38 cellular contexts compared by ENCODE assay signal in the genomic region with DNA sequence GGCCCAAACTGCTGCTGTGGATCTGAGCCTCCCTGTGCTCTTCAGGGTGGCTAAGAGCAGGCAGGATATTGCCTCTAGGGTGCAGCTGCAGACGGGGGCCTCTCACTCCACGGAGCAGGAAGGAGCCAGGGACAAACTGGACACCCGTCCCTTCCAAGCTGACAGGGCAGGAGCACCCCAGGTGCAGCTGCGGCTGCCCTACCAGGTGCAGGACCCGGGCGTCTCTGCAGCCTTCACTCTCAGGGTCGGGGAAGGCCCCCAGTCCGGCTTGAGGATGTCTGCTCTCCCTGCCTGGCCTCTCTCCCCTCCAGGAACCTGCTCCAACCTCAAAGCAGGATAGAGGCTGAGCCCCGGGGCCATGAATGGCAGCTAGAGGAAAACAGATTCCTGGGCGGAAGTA.
"Had no signal": no experiment of that assay in that cellular context is flagged by ENCODE, and none has a peak within 500 bp of the region (broad histone marks: within the 10 kb centered on the region; RNA-seq: fewer than 3 reads in every experiment).

No MANE protein-coding gene starts in this region.

- H3K4me3 ChIP-seq: MG63 had no signal

- H3K4me3 Mint-ChIP-seq: activated B cell treated with CpG ODN at 0.5 μM for 24 hours; activated CD4-positive, alpha-beta memory T cell treated with anti-CD3 and anti-CD28 coated beads, Interleukin-2, amount 10 ng/mL, durations not matched to agents 7 days and 5 days; activated CD8-positive, alpha-beta memory T cell treated with anti-CD3 and anti-CD28 coated beads, Interleukin-2, amount 10 ng/mL, durations not matched to agents 7 days and 5 days; activated naive CD8-positive, alpha-beta T cell treated with anti-CD3 and anti-CD28 coated beads for 36 hours; activated T-cell treated with anti-CD3 and anti-CD28 coated beads, Interleukin-2, amount 50 U/mL, for 72 hours; activated T-helper 17 cell treated with anti-CD3 and anti-CD28 coated beads, Interleukin-2, amount 50 U/mL, for 72 hours; central memory CD8-positive, alpha-beta T cell had no signal

- H3K27me3 Mint-ChIP-seq: activated B cell treated with CpG ODN at 0.5 μM for 24 hours; activated CD4-positive, alpha-beta memory T cell treated with anti-CD3 and anti-CD28 coated beads, Interleukin-2, amount 10 ng/mL, durations not matched to agents 7 days and 5 days; activated CD8-positive, alpha-beta memory T cell treated with anti-CD3 and anti-CD28 coated beads, Interleukin-2, amount 10 ng/mL, durations not matched to agents 7 days and 5 days; activated naive CD8-positive, alpha-beta T cell treated with anti-CD3 and anti-CD28 coated beads for 36 hours; activated T-helper 17 cell treated with anti-CD3 and anti-CD28 coated beads, Interleukin-2, amount 50 U/mL, for 72 hours; central memory CD8-positive, alpha-beta T cell had no signal

- H3K27ac ChIP-seq: brain microvascular endothelial cell, VCaP had no signal

- H3K9me3 ChIP-seq: MG63 had no signal

- ATAC-seq: activated CD8-positive, alpha-beta memory T cell treated with anti-CD3 and anti-CD28 coated beads, Interleukin-2, amount 10 ng/mL, durations not matched to agents 7 days and 5 days; activated T-cell treated with anti-CD3 and anti-CD28 coated beads, Interleukin-2, amount 50 U/mL, for 72 hours; activated T-helper 17 cell treated with anti-CD3 and anti-CD28 coated beads, Interleukin-2, amount 50 U/mL, for 72 hours; Panc1; SK-N-SH treated with all-trans-retinoic acid at 6 μM for 48 hours had no signal

- H3K36me3 ChIP-seq: brain microvascular endothelial cell, MG63 had no signal

- H3K36me3 Mint-ChIP-seq: activated CD8-positive, alpha-beta memory T cell treated with anti-CD3 and anti-CD28 coated beads, Interleukin-2, amount 10 ng/mL, durations not matched to agents 7 days and 5 days; activated naive CD8-positive, alpha-beta T cell treated with anti-CD3 and anti-CD28 coated beads for 36 hours had no signal

- H3K27ac Mint-ChIP-seq: activated B cell treated with CpG ODN at 0.5 μM for 24 hours; activated CD4-positive, alpha-beta memory T cell treated with anti-CD3 and anti-CD28 coated beads, Interleukin-2, amount 10 ng/mL, durations not matched to agents 7 days and 5 days; activated CD8-positive, alpha-beta memory T cell treated with anti-CD3 and anti-CD28 coated beads, Interleukin-2, amount 10 ng/mL, durations not matched to agents 7 days and 5 days; activated naive CD8-positive, alpha-beta T cell treated with anti-CD3 and anti-CD28 coated beads for 36 hours; activated T-cell treated with anti-CD3 and anti-CD28 coated beads, Interleukin-2, amount 50 U/mL, for 72 hours; activated T-helper 17 cell treated with anti-CD3 and anti-CD28 coated beads, Interleukin-2, amount 50 U/mL, for 72 hours had no signal

- H3K27me3 ChIP-seq: brain microvascular endothelial cell, MG63 had no signal

- H3K4me1 Mint-ChIP-seq: activated B cell treated with CpG ODN at 0.5 μM for 24 hours; activated CD4-positive, alpha-beta memory T cell treated with anti-CD3 and anti-CD28 coated beads, Interleukin-2, amount 10 ng/mL, durations not matched to agents 7 days and 5 days; activated CD8-positive, alpha-beta memory T cell treated with anti-CD3 and anti-CD28 coated beads, Interleukin-2, amount 10 ng/mL, durations not matched to agents 7 days and 5 days; activated naive CD8-positive, alpha-beta T cell treated with anti-CD3 and anti-CD28 coated beads for 36 hours; activated T-helper 17 cell treated with anti-CD3 and anti-CD28 coated beads, Interleukin-2, amount 50 U/mL, for 72 hours; central memory CD8-positive, alpha-beta T cell had no signal

- DNase-seq: activated B cell treated with CpG ODN at 0.5 μM for 24 hours; activated CD4-positive, alpha-beta memory T cell treated with anti-CD3 and anti-CD28 coated beads, Interleukin-2, amount 10 ng/mL, durations not matched to agents 7 days and 5 days; activated CD4-positive, alpha-beta T cell treated with anti-CD3 and anti-CD28 coated beads for 48 hours; activated CD4-positive, CD25-positive, alpha-beta regulatory T cell treated with anti-CD3 and anti-CD28 coated beads, Interleukin-2, amount 50 U/mL, for 72 hours; activated CD8-positive, alpha-beta memory T cell treated with anti-CD3 and anti-CD28 coated beads for 24 hours; activated CD8-positive, alpha-beta memory T cell treated with anti-CD3 and anti-CD28 coated beads, Interleukin-2, amount 10 ng/mL, durations not matched to agents 7 days and 5 days; activated CD8-positive, alpha-beta memory T cell treated with anti-CD3 and anti-CD28 coated beads, Interleukin-2, amount 50 U/mL, for 48 hours; activated effector memory CD4-positive, alpha-beta T cell treated with anti-CD3 and anti-CD28 coated beads, Interleukin-2, amount 50 U/mL, for 16 hours; activated naive CD4-positive, alpha-beta T cell; activated naive CD4-positive, alpha-beta T cell treated with anti-CD3 and anti-CD28 coated beads, Interleukin-2, amount 50 U/mL, for 16 hours; activated naive CD8-positive, alpha-beta T cell treated with anti-CD3 and anti-CD28 coated beads for 36 hours; activated T-cell treated with anti-CD3 and anti-CD28 coated beads, Interleukin-2, amount 50 U/mL, for 1 hour; activated T-cell treated with anti-CD3 and anti-CD28 coated beads, Interleukin-2, amount 50 U/mL, for 72 hours; amniotic stem cell; aorta; brain microvascular endothelial cell; Kasumi-1; KG1; MG63; NCI-H1048; NCI-H1105 treated with DMSO at 0.1 percent for 48 hours; NCI-H146; NCI-H187; NCI-H2029 treated with DMSO at 0.1 percent for 48 hours; NCI-H2107; NCI-H2171; NCI-H510A; NCI-H526; SIG-M5; SW 1271; T-helper 1 cell; T-helper 2 cell; T-helper 9 cell had no signal
